Comparison of ENCODE assay signal across 23 cellular contexts in the genomic region with DNA sequence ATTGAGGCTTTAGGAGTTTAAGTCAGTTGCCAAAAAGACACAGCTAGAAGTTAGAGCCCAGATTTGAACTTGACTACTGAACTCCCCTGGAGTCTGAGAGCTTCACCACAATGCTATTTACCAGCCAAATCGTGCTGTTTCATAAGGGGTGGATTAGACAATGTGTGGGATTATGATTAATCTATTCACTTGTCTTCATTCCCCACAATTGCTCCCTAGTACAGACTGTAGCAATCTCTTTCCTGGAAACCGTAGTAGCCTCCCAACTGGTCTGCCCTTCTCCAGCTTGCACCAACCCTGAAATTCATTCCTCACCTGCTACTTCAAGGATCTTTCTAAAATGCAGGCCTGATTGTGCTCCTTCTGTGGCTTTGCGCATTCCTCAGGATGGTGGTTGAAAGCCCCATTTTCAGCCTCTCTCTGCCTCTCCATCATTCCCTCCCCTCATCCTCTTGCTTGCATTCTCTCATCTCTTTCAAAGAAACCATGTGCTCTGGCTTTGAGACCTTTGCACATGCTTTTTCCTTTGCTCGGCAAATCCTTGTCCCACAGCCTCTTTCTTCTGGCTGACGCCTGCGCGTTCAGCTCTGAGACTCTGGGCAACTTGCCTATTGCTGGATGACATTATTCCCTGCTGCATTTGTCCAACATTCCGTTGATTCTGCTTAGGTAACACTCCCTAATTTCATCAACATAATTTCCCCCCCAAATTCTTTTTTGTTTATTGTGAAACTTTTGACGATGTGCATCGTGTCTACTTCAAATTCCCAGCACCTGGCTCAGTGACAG.
"Had no signal": no experiment of that assay in that cellular context is flagged by ENCODE, and none has a peak within 500 bp of the region (broad histone marks: within the 10 kb centered on the region; RNA-seq: fewer than 3 reads in every experiment).

No MANE protein-coding gene starts in this region.

- H3K36me3 ChIP-seq: brain microvascular endothelial cell, lower lobe of right lung, ovary, right atrium auricular region, tibial artery had no signal

- H3K4me1 ChIP-seq: lower lobe of right lung, psoas muscle, right atrium auricular region, tibial artery had no signal

- H3K27ac Mint-ChIP-seq: activated CD8-positive, alpha-beta T cell treated with anti-CD3 and anti-CD28 coated beads, Interleukin-2, amount 10 ng/mL, durations not matched to agents 7 days and 5 days; activated naive CD8-positive, alpha-beta T cell treated with anti-CD3 and anti-CD28 coated beads, Interleukin-2, amount 50 U/mL, for 24 hours; activated T-helper 1 cell treated with anti-CD3 and anti-CD28 coated beads, Interleukin-12 subunit alpha, Interleukin-12 subunit beta, Interleukin-2, Interleukin-4 antibody, amounts not matched to agents 30 ng/mL and 10 ng/mL and 1 ng/mL, durations not matched to agents 14 hours and 24 hours and 36 hours; natural killer cell; stimulated activated naive CD8-positive, alpha-beta T cell treated with anti-CD3 and anti-CD28 coated beads, Interleukin-15, Interleukin-2, amounts not matched to agents 100 ng/mL and 50 ng/mL, for 24 hours had no signal

- H3K4me3 ChIP-seq: coronary artery, lower lobe of right lung, ovary, psoas muscle, right atrium auricular region, skin epidermis, tibial artery had no signal

- H3K27me3 ChIP-seq: brain microvascular endothelial cell, ovary, right atrium auricular region had no signal

- H3K27ac ChIP-seq: brain microvascular endothelial cell, coronary artery, epithelial cell of prostate, lower lobe of right lung, ovary, psoas muscle, right atrium auricular region, skin epidermis, tibial artery had no signal

- H3K9me3 ChIP-seq: lower lobe of right lung, ovary, psoas muscle, tibial artery had no signal

- ATAC-seq: activated CD8-positive, alpha-beta T cell treated with anti-CD3 and anti-CD28 coated beads, Interleukin-2, amount 10 ng/mL, durations not matched to agents 7 days and 5 days; activated naive CD8-positive, alpha-beta T cell treated with anti-CD3 and anti-CD28 coated beads, Interleukin-2, amount 50 U/mL, for 24 hours; lower lobe of right lung; natural killer cell; psoas muscle had no signal

- H3K4me1 Mint-ChIP-seq: activated naive CD8-positive, alpha-beta T cell treated with anti-CD3 and anti-CD28 coated beads, Interleukin-2, amount 50 U/mL, for 24 hours; natural killer cell had no signal

- H3K9me3 Mint-ChIP-seq: activated naive CD8-positive, alpha-beta T cell treated with anti-CD3 and anti-CD28 coated beads, Interleukin-2, amount 50 U/mL, for 24 hours; activated T-helper 1 cell treated with anti-CD3 and anti-CD28 coated beads, Interleukin-12 subunit alpha, Interleukin-12 subunit beta, Interleukin-2, Interleukin-4 antibody, amounts not matched to agents 30 ng/mL and 10 ng/mL and 1 ng/mL, durations not matched to agents 14 hours and 24 hours and 36 hours; natural killer cell had no signal

- DNase-seq: activated CD4-positive, alpha-beta T cell treated with anti-CD3 and anti-CD28 coated beads for 1 hour; activated CD4-positive, alpha-beta T cell treated with anti-CD3 and anti-CD28 coated beads, Interleukin-2, amount 50 U/mL, for 1 hour; activated CD8-positive, alpha-beta T cell treated with anti-CD3 and anti-CD28 coated beads, Interleukin-2, amount 10 ng/mL, durations not matched to agents 7 days and 5 days; activated gamma-delta T cell; activated naive CD4-positive, alpha-beta T cell treated with anti-CD3 and anti-CD28 coated beads, Interleukin-2, amount 50 U/mL, for 16 hours; activated naive CD8-positive, alpha-beta T cell treated with anti-CD3 and anti-CD28 coated beads, Interleukin-2, amount 50 U/mL, for 24 hours; brain microvascular endothelial cell; central memory CD4-positive, alpha-beta T cell; foreskin fibroblast; kidney; lower lobe of right lung; natural killer cell; ovary; stimulated activated CD4-positive, alpha-beta T cell treated with anti-CD3 and anti-CD28 coated beads, Interleukin-1b, Interleukin-23, amount 100 ng/mL, for 48 hours; T-helper 9 cell; tibial artery had no signal

- H3K4me3 Mint-ChIP-seq: activated CD8-positive, alpha-beta T cell treated with anti-CD3 and anti-CD28 coated beads, Interleukin-2, amount 10 ng/mL, durations not matched to agents 7 days and 5 days; activated naive CD8-positive, alpha-beta T cell treated with anti-CD3 and anti-CD28 coated beads, Interleukin-2, amount 50 U/mL, for 24 hours; activated T-helper 1 cell treated with anti-CD3 and anti-CD28 coated beads, Interleukin-12 subunit alpha, Interleukin-12 subunit beta, Interleukin-2, Interleukin-4 antibody, amounts not matched to agents 30 ng/mL and 10 ng/mL and 1 ng/mL, durations not matched to agents 14 hours and 24 hours and 36 hours; natural killer cell; stimulated activated naive CD8-positive, alpha-beta T cell treated with anti-CD3 and anti-CD28 coated beads, Interleukin-15, Interleukin-2, amounts not matched to agents 100 ng/mL and 50 ng/mL, for 24 hours had no signal

- H3K36me3 Mint-ChIP-seq: natural killer cell had no signal
